Comparison of ENCODE assay signal across 9 cellular contexts in genomic region chr12:111430418-111431353, GRCh38. TPM values are rescaled to one million over a fixed set of nuclear protein-coding genes. Genes with fewer than 3 reads are reported as not detected.
DNase-seq lines count a peak whose midpoint lies in the region; ATAC-seq, FAIRE-seq and TF ChIP-seq lines count a peak whose summit lies in the region.
"Had no signal": no experiment of that assay in that cellular context is flagged by ENCODE, and none has a peak within 500 bp of the region (broad histone marks: within the 10 kb centered on the region; RNA-seq: fewer than 3 reads in every experiment).

No MANE protein-coding gene starts in this region.

- CTCF ChIA-PET in activated B cell treated with CpG ODN at 0.5 μM for 24 hours (lab: Charles Lee) = interaction anchor here (1.4 to 1.8 kb wide), 6 partner anchors 14 to 34 kb away, joined by 3 to 11 read pairs (median 7); no protein-coding TSS in a partner anchor

- peaks cover 91% of the 10 kb centered on the region for H3K4me1 Mint-ChIP-seq in activated B cell treated with CpG ODN at 0.5 μM for 24 hours

- FAIRE-seq in GM12891 (lab: Jason Lieb, UNC) = peak; percentile 28
- no peak for FAIRE-seq in H54 (lab: Jason Lieb, UNC)
- FAIRE-seq: endometrium had no signal

- TF ChIP-seq POLR2A in GM12891 (IDR thresholded peaks at IDR 0.05; ENCODE audit: low read depth, low read length) (peak; percentile 53; the same call in 1 of the 2 replicates), H54 (IDR thresholded peaks at IDR 0.05; ENCODE audit: low read depth, low read length) (no peak)

- H3K27ac Mint-ChIP-seq in activated B cell treated with CpG ODN at 0.5 μM for 24 hours = peak overlapping the region; percentile 69

- ATAC-seq in activated B cell treated with CpG ODN at 0.5 μM for 24 hours (ENCODE audit: low read depth) = peak; percentile 13
- no peak for ATAC-seq in omental fat pad (ENCODE audit: low FRiP score)

- H3K27ac ChIP-seq in duodenal mucosa (ENCODE audit: low read depth, low read length) = peak overlapping the region; percentile 72

- H3K9me3 ChIP-seq in duodenal mucosa (ENCODE audit: control insufficient read depth in 1 of 2, low read length in 2 of 2) = no peaks in the 10 kb centered on the region

- POLR2A ChIA-PET in activated B cell treated with CpG ODN at 0.5 μM for 24 hours (lab: Charles Lee) = interaction anchor here (0.7 to 6.9 kb wide), 8 partner anchors 7 to 31 kb away, joined by 3 to 122 read pairs (median 10); no protein-coding TSS in a partner anchor

- no peaks in the 10 kb centered on the region for H3K27me3 Mint-ChIP-seq in activated B cell treated with CpG ODN at 0.5 μM for 24 hours

- no peaks in the 10 kb centered on the region for H3K36me3 ChIP-seq in duodenal mucosa (ENCODE audit: control insufficient read depth in 1 of 2, insufficient read depth in 2 of 2, low read length in 2 of 2)

- no peaks in the 10 kb centered on the region for H3K9me3 Mint-ChIP-seq in activated B cell treated with CpG ODN at 0.5 μM for 24 hours

- TF ChIP-seq CTCF in activated B cell treated with CpG ODN at 0.5 μM for 24 hours (IDR thresholded peaks at IDR 0.05) = no peak
- TF ChIP-seq CTCF in omental fat pad (IDR thresholded peaks at IDR 0.05) = no peak

- DNase-seq in GM12891 (ENCODE audit: insufficient read length, low spot score) (no peak), activated B cell treated with CpG ODN at 0.5 μM for 24 hours (peak; percentile 58), HuH-7.5 (ENCODE audit: low spot score) (no peak), H54 (ENCODE audit: insufficient read length, low spot score) (no peak), omental fat pad (ENCODE audit: low spot score) (no peak)
- peak; percentile 62 for DNase-seq in stimulated activated CD4-positive, alpha-beta T cell treated with anti-CD3 and anti-CD28 coated beads, Interleukin-12 subunit alpha, Interleukin-12 subunit beta, amount 100 ng/mL, for 4 hours
- DNase-seq in NK-92 treated with Interleukin-12 subunit alpha and Interleukin-12 subunit beta, amount 100 ng/mL, for 24 hours (lab: John Stamatoyannopoulos, UW) = no peak

- no peaks in the 10 kb centered on the region for H3K27me3 ChIP-seq in duodenal mucosa (ENCODE audit: control insufficient read depth in 1 of 2, insufficient read depth in 2 of 2, low read length in 2 of 2)

- H3K36me3 Mint-ChIP-seq in activated B cell treated with CpG ODN at 0.5 μM for 24 hours (ENCODE audit: low read depth) = peaks cover 21% of the 10 kb centered on the region

- intact Hi-C loops in activated B cell treated with CpG ODN at 0.5 μM for 24 hours (cut with micrococcal nuclease) = loop anchor here (1.0 kb wide), 2 partner anchors 15 to 25 kb away; partner anchors contain the start of gene SH2B3

- H3K4me3 ChIP-seq in duodenal mucosa (ENCODE audit: low read depth in 1 of 2, low read length in 2 of 2) = peak overlapping the region; percentile 38 to 40

- peak overlapping the region; percentile 39 to 64 for H3K9ac ChIP-seq in duodenal mucosa (ENCODE audit: low read depth in 1 of 2, low read length in 2 of 2)

- H3K4me3 Mint-ChIP-seq in activated B cell treated with CpG ODN at 0.5 μM for 24 hours = peak overlapping the region; percentile 75

- H3K4me1 ChIP-seq in duodenal mucosa (ENCODE audit: control insufficient read depth in 1 of 2, insufficient read depth in 2 of 2, low read length in 2 of 2) = peaks cover 43 to 65% of the 10 kb centered on the region in 2 donors

TF ChIP-seq in GM12891, 5 proteins besides CTCF, POLR2A, EP300 and RAD21:
- no peak; the same call in 1 of the 2 replicates for TF ChIP-seq TAF1 (IDR thresholded peaks at IDR 0.05; ENCODE audit: low read depth, low read length)
- TF ChIP-seq POU2F2 (IDR thresholded peaks at IDR 0.05; ENCODE audit: low read depth, low read length) = peak; percentile 55; the same call in 1 of the 2 replicates

RNA-seq across cellular contexts. Expression of gene SH2B3, which starts 25.0 kb away (rescaled TPM):
- polyA plus RNA-seq in GM12891 (2012; ENCODE audit: low read depth, missing spikeins) = 16.7 TPM
- 46.7 and 50.7 TPM in 2 replicates for total RNA-seq in activated B cell treated with CpG ODN at 0.5 μM for 24 hours
- 10 to 100 TPM; 30.4 to 64.6 (median 48.3) TPM for total RNA-seq in omental fat pad

Comparison
In these comparisons a context has a peak if more than half of its experiments do, and no peak if none do; other contexts are left out.
1. DNase-seq: peak in activated B cell treated with CpG ODN at 0.5 μM for 24 hours (single experiment) and stimulated activated CD4-positive, alpha-beta T cell treated with anti-CD3 and anti-CD28 coated beads, Interleukin-12 subunit alpha, Interleukin-12 subunit beta, amount 100 ng/mL, for 4 hours (single experiment); none in GM12891 (single experiment), HuH-7.5 (single experiment), H54 (single experiment), omental fat pad (single experiment) and NK-92 treated with Interleukin-12 subunit alpha and Interleukin-12 subunit beta, amount 100 ng/mL, for 24 hours (single experiment).